Comparison of ENCODE assay signal across 10 cellular contexts in genomic region chr3:9848860-9849259, GRCh38. TPM values are rescaled to one million over a fixed set of nuclear protein-coding genes. Genes with fewer than 3 reads are reported as not detected.
A peak's percentile ranks its signal among the peaks of the same experiment; 100 is the strongest.
DNase-seq lines count a peak whose midpoint lies in the region; ATAC-seq, FAIRE-seq and TF ChIP-seq lines count a peak whose summit lies in the region.
"Not testable (repeated sequence)": the region's sequence is repeated elsewhere in the genome, so short reads cannot be mapped to it uniquely, and the experiment has no call there.
"Had no signal": no experiment of that assay in that cellular context is flagged by ENCODE, and none has a peak within 500 bp of the region (broad histone marks: within the 10 kb centered on the region; RNA-seq: fewer than 3 reads in every experiment).

No MANE protein-coding gene starts in this region.

- TF ChIP-seq CTCF in A673 (conservative IDR thresholded peaks at IDR 0.05; ENCODE audit: low read depth, low read length) = peak; percentile 53
- TF ChIP-seq CTCF in LNCAP (IDR thresholded peaks at IDR 0.05) = peak; percentile 68
- TF ChIP-seq CTCF in Panc1 (IDR thresholded peaks at IDR 0.05) = peak; percentile 76
- TF ChIP-seq CTCF in epithelial cell of proximal tubule (conservative IDR thresholded peaks at IDR 0.05; ENCODE audit: low read depth, low read length) = peak; percentile 57
- TF ChIP-seq CTCF in progenitor cell of endocrine pancreas (IDR thresholded peaks at IDR 0.05; ENCODE audit: unreplicated experiment) = peak; percentile 65

- POLR2A ChIA-PET in A673 (lab: Charles Lee; ENCODE audit: low non-redundant PET); Panc1 (lab: Charles Lee): not testable (repeated sequence)

- DNase-seq in A673 (ENCODE audit: low spot score) (peak; percentile 34), adipocyte (ENCODE audit: low read depth) (peak; percentile 75), left kidney (ENCODE audit: low read depth, low spot score) (peak; percentile 46)
- not testable (repeated sequence) for DNase-seq in Panc1 (ENCODE audit: low read depth, low spot score); epithelial cell of proximal tubule (ENCODE audit: low read depth); progenitor cell of endocrine pancreas (ENCODE audit: low spot score, unreplicated experiment)

- H3K27me3 ChIP-seq in A673 (replicated peaks; ENCODE audit: insufficient read depth, low read depth, low read length, poor library complexity); Panc1 (ENCODE audit: control insufficient read depth, insufficient read depth, low read length); adipocyte (replicated peaks; ENCODE audit: control insufficient read depth, insufficient read depth, low read length): not testable (repeated sequence)

- peak overlapping the region; percentile 6 for H3K27ac Mint-ChIP-seq in progenitor cell of endocrine pancreas

- CTCF ChIA-PET in A673 (lab: Charles Lee); Panc1 (lab: Charles Lee): not testable (repeated sequence)

- not testable (repeated sequence) for H3K4me3 Mint-ChIP-seq in progenitor cell of endocrine pancreas (ENCODE audit: low read depth)

- ATAC-seq in Panc1 = not testable (repeated sequence)

- peak; percentile 50 for FAIRE-seq in G401.6 (lab: Jason Lieb, UNC)

- intact Hi-C loops in A673 (cut with micrococcal nuclease; ENCODE audit: unreplicated experiment) = not testable (repeated sequence)
- intact Hi-C loops in Panc1 (cut with micrococcal nuclease; ENCODE audit: unreplicated experiment) = loop anchor here (10.0 kb wide), 1 partner anchor 76 kb away; no protein-coding TSS in a partner anchor

- H3K27ac ChIP-seq in A673 (ENCODE audit: low read depth, low read length, poor library complexity, severe bottlenecking); Panc1 (ENCODE audit: low read length): not testable (repeated sequence)

- not testable (repeated sequence) for H3K9me3 Mint-ChIP-seq in progenitor cell of endocrine pancreas (ENCODE audit: low read depth)

- H3K9ac ChIP-seq in adipocyte (ENCODE audit: low read length) = peak overlapping the region; percentile 54

- peaks cover 12% of the 10 kb centered on the region for H3K27me3 Mint-ChIP-seq in progenitor cell of endocrine pancreas

- H3K4me1 Mint-ChIP-seq in progenitor cell of endocrine pancreas (ENCODE audit: low read depth) = peaks cover 15% of the 10 kb centered on the region

- H3K36me3 ChIP-seq in A673 (ENCODE audit: insufficient read depth, low read length, poor library complexity, severe bottlenecking); Panc1 (ENCODE audit: control insufficient read depth, insufficient read depth, low read length); adipocyte (ENCODE audit: control insufficient read depth, insufficient read depth, low read length, severe bottlenecking): not testable (repeated sequence)

- in situ Hi-C loops in Panc1 (cut with HindIII; ENCODE audit: low pct_unique_long_range_greater_than_20kb, low sequenced_read_pairs) = not testable (repeated sequence)

- not testable (repeated sequence) for H3K4me1 ChIP-seq in A673 (ENCODE audit: insufficient read depth, low read length, poor library complexity, severe bottlenecking); Panc1 (ENCODE audit: control insufficient read depth, insufficient read depth, low read length)
- H3K4me1 ChIP-seq in adipocyte (ENCODE audit: control insufficient read depth, insufficient read depth, low read length) = peaks cover 28% of the 10 kb centered on the region

- BruUV-seq in A673 (replicated peaks; lab: Mats Ljungman, UMichigan); Panc1 (replicated peaks; lab: Mats Ljungman, UMichigan): not testable (repeated sequence)

- not testable (repeated sequence) for H3K36me3 Mint-ChIP-seq in progenitor cell of endocrine pancreas (ENCODE audit: insufficient read depth)

- not testable (repeated sequence) for H3K9me3 ChIP-seq in A673 (ENCODE audit: low read depth, low read length, poor library complexity, severe bottlenecking); Panc1 (ENCODE audit: control insufficient read depth, insufficient read depth, low read depth, low read length); adipocyte (ENCODE audit: control insufficient read depth, low read length)

- H3K4me3 ChIP-seq in A673 (ENCODE audit: low read depth, low read length, poor library complexity, severe bottlenecking); Panc1 (ENCODE audit: low read depth in 2 of 2, low read length in 2 of 2); adipocyte (ENCODE audit: low read length); epithelial cell of proximal tubule (ENCODE audit: low read depth, low read length): not testable (repeated sequence)

RNA-seq across cellular contexts. Expression of gene RPUSD3, which starts 5.1 kb away (rescaled TPM):
- total RNA-seq in A673 (2021) (46.9 and 67.2 TPM in 2 replicates), Panc1 (2021; ENCODE audit: unreplicated experiment) (40.4 TPM), epithelial cell of proximal tubule (45.1 and 71.8 TPM in 2 replicates), progenitor cell of endocrine pancreas (55.0 and 60.3 TPM in 2 replicates)
- polyA plus RNA-seq in Panc1 (2012; ENCODE audit: insufficient read length) = 33.4 TPM

RNA-seq across cellular contexts. Expression of gene CIDEC, which starts 31.2 kb away (rescaled TPM):
- total RNA-seq in A673 (2021) (not detected in 2 replicates), Panc1 (2021; ENCODE audit: unreplicated experiment) (not detected), epithelial cell of proximal tubule (not detected in 2 replicates), progenitor cell of endocrine pancreas (not detected in 2 replicates)
- 0.35 TPM for polyA plus RNA-seq in Panc1 (2012; ENCODE audit: insufficient read length)
- total RNA-seq: mononuclear cell, WTC11 had no signal

RNA-seq across cellular contexts. Expression of gene TTLL3, which starts 38.8 kb away (rescaled TPM):
- total RNA-seq in A673 (2021) (6.7 and 9.5 TPM in 2 replicates), Panc1 (2021; ENCODE audit: unreplicated experiment) (15.7 TPM), epithelial cell of proximal tubule (5.3 and 9.7 TPM in 2 replicates), progenitor cell of endocrine pancreas (51.6 and 59.6 TPM in 2 replicates)
- 10.0 TPM for polyA plus RNA-seq in Panc1 (2012; ENCODE audit: insufficient read length)

RNA-seq across cellular contexts. Expression of gene JAGN1, which starts 41.5 kb away (rescaled TPM):
- total RNA-seq in A673 (2021) (38.1 and 38.8 TPM in 2 replicates), Panc1 (2021; ENCODE audit: unreplicated experiment) (19.9 TPM), epithelial cell of proximal tubule (27.8 and 39.1 TPM in 2 replicates), progenitor cell of endocrine pancreas (30.5 and 33.0 TPM in 2 replicates)
- 28.3 TPM for polyA plus RNA-seq in Panc1 (2012; ENCODE audit: insufficient read length)

RNA-seq across cellular contexts. Expression of gene IL17RE, which starts 53.8 kb away (rescaled TPM):
- total RNA-seq in A673 (2021) (2.3 and 2.6 TPM in 2 replicates), Panc1 (2021; ENCODE audit: unreplicated experiment) (1.1 TPM), epithelial cell of proximal tubule (4.1 and 4.8 TPM in 2 replicates), progenitor cell of endocrine pancreas (4.9 and 7.0 TPM in 2 replicates)
- polyA plus RNA-seq in Panc1 (2012; ENCODE audit: insufficient read length) = 1.2 TPM
